Comparison of ENCODE assay signal across 2 cellular contexts in genomic region chr6:39209360-39209811, GRCh38.
TF ChIP-seq lines count a peak whose summit lies in the region.

No MANE protein-coding gene starts in this region.

TF ChIP-seq in GM23338, 12 proteins besides CTCF, POLR2A, EP300 and RAD21:
- no peak for TF ChIP-seq REST (IDR thresholded peaks at IDR 0.05; ENCODE audit: unreplicated experiment)
- TF ChIP-seq EZH2phosphoT487 (IDR thresholded peaks at IDR 0.05; ENCODE audit: unreplicated experiment) = no peak
- 0 out of 2 replicates have a peak, but pooled peaks have one; percentile 27 for TF ChIP-seq ETS1 (IDR thresholded peaks at IDR 0.05)

TF ChIP-seq in GM12878, 131 proteins besides CTCF, POLR2A, EP300 and RAD21 (continued from another document):
- TF ChIP-seq ATF2 (IDR thresholded peaks at IDR 0.05; ENCODE audit: low read length) = no peak
- TF ChIP-seq YBX1 (IDR thresholded peaks at IDR 0.05) = no peak
- TF ChIP-seq NBN (IDR thresholded peaks at IDR 0.05) = no peak
- TF ChIP-seq ZNF592 (IDR thresholded peaks at IDR 0.05) = no peak
- no peak for TF ChIP-seq ETV6 (conservative IDR thresholded peaks at IDR 0.05 in 1 of 2, IDR thresholded peaks at IDR 0.05 in 1 of 2; ENCODE audit: borderline replicate concordance in 1 of 2, low read depth in 1 of 2)
- TF ChIP-seq LARP7 (IDR thresholded peaks at IDR 0.05) = no peak
- TF ChIP-seq RB1 (IDR thresholded peaks at IDR 0.05; ENCODE audit: borderline replicate concordance) = no peak
- no peak for TF ChIP-seq POLR2AphosphoS2 (IDR thresholded peaks at IDR 0.05; ENCODE audit: low read depth, low read length)
